In genomic region chr9:107870221-107870620, GRCh38 we compare ENCODE assay signal across 32 cellular contexts.
"Had no signal": no experiment of that assay in that cellular context is flagged by ENCODE, and none has a peak within 500 bp of the region (broad histone marks: within the 10 kb centered on the region; RNA-seq: fewer than 3 reads in every experiment).

No MANE protein-coding gene starts in this region.

- H3K9me3 ChIP-seq: adrenal gland, body of pancreas, breast epithelium had no signal

- H3K36me3 ChIP-seq: adrenal gland, brain microvascular endothelial cell, breast epithelium had no signal

- H3K4me3 ChIP-seq: adrenal gland, body of pancreas, breast epithelium had no signal

- H3K4me1 Mint-ChIP-seq: activated CD4-positive, alpha-beta memory T cell treated with anti-CD3 and anti-CD28 coated beads, Interleukin-2, amount 10 ng/mL, durations not matched to agents 7 days and 5 days; activated CD4-positive, alpha-beta T cell treated with anti-CD3 and anti-CD28 coated beads for 36 hours; activated CD4-positive, alpha-beta T cell treated with anti-CD3 and anti-CD28 coated beads, Interleukin-2, amount 10 ng/mL, durations not matched to agents 7 days and 5 days; activated CD8-positive, alpha-beta memory T cell treated with anti-CD3 and anti-CD28 coated beads, Interleukin-2, amount 10 ng/mL, durations not matched to agents 7 days and 5 days; activated naive CD8-positive, alpha-beta T cell treated with anti-CD3 and anti-CD28 coated beads for 36 hours had no signal

- H3K27me3 Mint-ChIP-seq: activated CD4-positive, alpha-beta memory T cell treated with anti-CD3 and anti-CD28 coated beads, Interleukin-2, amount 10 ng/mL, durations not matched to agents 7 days and 5 days; activated CD4-positive, alpha-beta T cell treated with anti-CD3 and anti-CD28 coated beads for 36 hours; activated CD4-positive, alpha-beta T cell treated with anti-CD3 and anti-CD28 coated beads, Interleukin-2, amount 10 ng/mL, durations not matched to agents 7 days and 5 days; activated CD8-positive, alpha-beta memory T cell treated with anti-CD3 and anti-CD28 coated beads, Interleukin-2, amount 10 ng/mL, durations not matched to agents 7 days and 5 days; activated naive CD8-positive, alpha-beta T cell treated with anti-CD3 and anti-CD28 coated beads for 36 hours; activated T-cell treated with anti-CD3 and anti-CD28 coated beads, Interleukin-2, amount 50 U/mL, for 24 hours had no signal

- H3K4me1 ChIP-seq: adrenal gland, body of pancreas, breast epithelium had no signal

- H3K27me3 ChIP-seq: adrenal gland, body of pancreas, brain microvascular endothelial cell, breast epithelium had no signal

- H3K4me3 Mint-ChIP-seq: activated CD4-positive, alpha-beta memory T cell treated with anti-CD3 and anti-CD28 coated beads, Interleukin-2, amount 10 ng/mL, durations not matched to agents 7 days and 5 days; activated CD4-positive, alpha-beta T cell treated with anti-CD3 and anti-CD28 coated beads for 36 hours; activated CD4-positive, alpha-beta T cell treated with anti-CD3 and anti-CD28 coated beads, Interleukin-2, amount 10 ng/mL, durations not matched to agents 7 days and 5 days; activated CD8-positive, alpha-beta memory T cell treated with anti-CD3 and anti-CD28 coated beads, Interleukin-2, amount 10 ng/mL, durations not matched to agents 7 days and 5 days; activated CD8-positive, alpha-beta T cell treated with anti-CD3 and anti-CD28 coated beads, Interleukin-2, amount 10 ng/mL, durations not matched to agents 7 days and 5 days; activated naive CD4-positive, alpha-beta T cell treated with anti-CD3 and anti-CD28 coated beads for 36 hours; activated naive CD8-positive, alpha-beta T cell treated with anti-CD3 and anti-CD28 coated beads for 36 hours; activated T-cell treated with anti-CD3 and anti-CD28 coated beads, Interleukin-2, amount 50 U/mL, for 24 hours; T-helper 1 cell treated with Interleukin-12 subunit alpha and Interleukin-12 subunit beta and Interleukin-4 antibody, amounts not matched to agents 30 μg/mL and 1 μg/mL, for 36 hours; T-helper 2 cell treated with Interferon-gamma antibody and Interleukin-4, amounts not matched to agents 5 μg/mL and 100 μg/mL, for 36 hours had no signal

- H3K36me3 Mint-ChIP-seq: activated CD8-positive, alpha-beta memory T cell treated with anti-CD3 and anti-CD28 coated beads, Interleukin-2, amount 10 ng/mL, durations not matched to agents 7 days and 5 days; activated naive CD4-positive, alpha-beta T cell treated with anti-CD3 and anti-CD28 coated beads, Interleukin-2, amount 50 U/mL, for 72 hours; activated naive CD8-positive, alpha-beta T cell treated with anti-CD3 and anti-CD28 coated beads for 36 hours had no signal

- DNase-seq: activated CD4-positive, alpha-beta memory T cell treated with anti-CD3 and anti-CD28 coated beads, Interleukin-2, amount 10 ng/mL, durations not matched to agents 7 days and 5 days; activated CD4-positive, alpha-beta T cell treated with anti-CD3 and anti-CD28 coated beads for 1 hour; activated CD4-positive, alpha-beta T cell treated with anti-CD3 and anti-CD28 coated beads for 36 hours; activated CD4-positive, alpha-beta T cell treated with anti-CD3 and anti-CD28 coated beads for 48 hours; activated CD4-positive, alpha-beta T cell treated with anti-CD3 and anti-CD28 coated beads, Interleukin-2, amount 10 ng/mL, durations not matched to agents 7 days and 5 days; activated CD4-positive, alpha-beta T cell treated with anti-CD3 and anti-CD28 coated beads, Interleukin-2, amount 50 U/mL, for 48 hours; activated CD4-positive, CD25-positive, alpha-beta regulatory T cell; activated CD8-positive, alpha-beta memory T cell treated with anti-CD3 and anti-CD28 coated beads for 24 hours; activated CD8-positive, alpha-beta memory T cell treated with anti-CD3 and anti-CD28 coated beads, Interleukin-2, amount 10 ng/mL, durations not matched to agents 7 days and 5 days; activated CD8-positive, alpha-beta memory T cell treated with anti-CD3 and anti-CD28 coated beads, Interleukin-2, amount 50 U/mL, for 48 hours; activated CD8-positive, alpha-beta T cell treated with anti-CD3 and anti-CD28 coated beads, Interleukin-2, amount 10 ng/mL, durations not matched to agents 7 days and 5 days; activated effector memory CD4-positive, alpha-beta T cell treated with anti-CD3 and anti-CD28 coated beads, Interleukin-2, amount 50 U/mL, for 16 hours; activated gamma-delta T cell treated with Interleukin-2 at 50 U/mL for 16 hours; activated naive CD4-positive, alpha-beta T cell; activated naive CD4-positive, alpha-beta T cell treated with anti-CD3 and anti-CD28 coated beads for 36 hours; activated naive CD4-positive, alpha-beta T cell treated with anti-CD3 and anti-CD28 coated beads, Interleukin-2, amount 50 U/mL, for 16 hours; activated naive CD8-positive, alpha-beta T cell treated with anti-CD3 and anti-CD28 coated beads for 36 hours; activated T-cell treated with anti-CD3 and anti-CD28 coated beads, Interleukin-2, amount 50 U/mL, for 24 hours; activated T-cell treated with anti-CD3 and anti-CD28 coated beads, Interleukin-2, amount 50 U/mL, for 48 hours; adrenal gland; amniotic stem cell; aorta; body of pancreas; brain microvascular endothelial cell; central memory CD4-positive, alpha-beta T cell; T-helper 2 cell; T-helper 9 cell had no signal

- H3K9me3 Mint-ChIP-seq: activated CD4-positive, alpha-beta T cell treated with anti-CD3 and anti-CD28 coated beads, Interleukin-2, amount 10 ng/mL, durations not matched to agents 7 days and 5 days; activated naive CD4-positive, alpha-beta T cell treated with anti-CD3 and anti-CD28 coated beads for 36 hours; activated naive CD8-positive, alpha-beta T cell treated with anti-CD3 and anti-CD28 coated beads for 36 hours; activated T-cell treated with anti-CD3 and anti-CD28 coated beads, Interleukin-2, amount 50 U/mL, for 24 hours; T-helper 1 cell treated with Interleukin-12 subunit alpha and Interleukin-12 subunit beta and Interleukin-4 antibody, amounts not matched to agents 30 μg/mL and 1 μg/mL, for 36 hours; T-helper 2 cell treated with Interferon-gamma antibody and Interleukin-4, amounts not matched to agents 5 μg/mL and 100 μg/mL, for 36 hours had no signal

- H3K27ac ChIP-seq: adrenal gland, body of pancreas, brain microvascular endothelial cell, breast epithelium, VCaP had no signal

- H3K27ac Mint-ChIP-seq: activated CD4-positive, alpha-beta memory T cell treated with anti-CD3 and anti-CD28 coated beads, Interleukin-2, amount 10 ng/mL, durations not matched to agents 7 days and 5 days; activated CD4-positive, alpha-beta T cell treated with anti-CD3 and anti-CD28 coated beads for 36 hours; activated CD4-positive, alpha-beta T cell treated with anti-CD3 and anti-CD28 coated beads, Interleukin-2, amount 10 ng/mL, durations not matched to agents 7 days and 5 days; activated CD8-positive, alpha-beta memory T cell treated with anti-CD3 and anti-CD28 coated beads, Interleukin-2, amount 10 ng/mL, durations not matched to agents 7 days and 5 days; activated CD8-positive, alpha-beta T cell treated with anti-CD3 and anti-CD28 coated beads, Interleukin-2, amount 10 ng/mL, durations not matched to agents 7 days and 5 days; activated naive CD4-positive, alpha-beta T cell treated with anti-CD3 and anti-CD28 coated beads for 36 hours; activated naive CD4-positive, alpha-beta T cell treated with anti-CD3 and anti-CD28 coated beads, Interleukin-2, amount 50 U/mL, for 72 hours; activated naive CD8-positive, alpha-beta T cell treated with anti-CD3 and anti-CD28 coated beads for 36 hours; activated T-cell treated with anti-CD3 and anti-CD28 coated beads, Interleukin-2, amount 50 U/mL, for 24 hours; T-helper 1 cell treated with Interleukin-12 subunit alpha and Interleukin-12 subunit beta and Interleukin-4 antibody, amounts not matched to agents 30 μg/mL and 1 μg/mL, for 36 hours; T-helper 2 cell treated with Interferon-gamma antibody and Interleukin-4, amounts not matched to agents 5 μg/mL and 100 μg/mL, for 36 hours had no signal
